21 cellular contexts compared by ENCODE assay signal in genomic region chr6:125245523-125246264, GRCh38. TPM values are rescaled to one million over a fixed set of nuclear protein-coding genes. Genes with fewer than 3 reads are reported as not detected.
DNase-seq lines count a peak whose midpoint lies in the region; ATAC-seq and TF ChIP-seq lines count a peak whose summit lies in the region.
"Had no signal": no experiment of that assay in that cellular context is flagged by ENCODE, and none has a peak within 500 bp of the region (broad histone marks: within the 10 kb centered on the region; RNA-seq: fewer than 3 reads in every experiment).

No MANE protein-coding gene starts in this region.

- no peak for TF ChIP-seq CTCF in chondrocyte (IDR thresholded peaks at IDR 0.05)
- no peak for TF ChIP-seq CTCF in nephron progenitor cell (IDR thresholded peaks at IDR 0.05)

- DNase-seq in ELF-1 (ENCODE audit: low read depth, low spot score) = peak; percentile 80
- peak; percentile 97 for DNase-seq in NCI-H146 treated with DMSO at 0.1 percent for 48 hours (lab: John Stamatoyannopoulos, UW; ENCODE audit: unreplicated experiment)
- no peak for DNase-seq in chondrocyte (ENCODE audit: low spot score)
- DNase-seq in left colon = peak; percentile 48 to 54
- no peak for DNase-seq in nephron progenitor cell
- no peak for DNase-seq in activated CD8-positive, alpha-beta memory T cell treated with anti-CD3 and anti-CD28 coated beads, Interleukin-2, amount 50 U/mL, for 4 hours
- DNase-seq in SHP77 (lab: John Stamatoyannopoulos, UW) = no peak
- DNase-seq: activated CD4-positive, CD25-positive, alpha-beta regulatory T cell treated with anti-CD3 and anti-CD28 coated beads, Interleukin-2, amount 50 U/mL, for 72 hours; activated CD8-positive, alpha-beta T cell treated with anti-CD3 and anti-CD28 coated beads for 36 hours; activated gamma-delta T cell; activated naive CD8-positive, alpha-beta T cell treated with anti-CD3 and anti-CD28 coated beads, Interleukin-2, amount 50 U/mL, for 24 hours; left ventricle myocardium superior; NCI-H1092; NCI-H2107; NCI-H774; substantia nigra; T-cell; uterus had no signal

- H3K27me3 Mint-ChIP-seq in chondrocyte (ENCODE audit: low read depth) (no peaks in the 10 kb centered on the region), nephron progenitor cell (ENCODE audit: low read depth, poor library complexity) (no peaks in the 10 kb centered on the region)
- H3K27me3 Mint-ChIP-seq: progenitor cell of endocrine pancreas had no signal

- H3K9me3 Mint-ChIP-seq in chondrocyte (ENCODE audit: low read depth) = peaks cover 29% of the 10 kb centered on the region
- peaks cover 30% of the 10 kb centered on the region for H3K9me3 Mint-ChIP-seq in nephron progenitor cell

- H3K36me3 Mint-ChIP-seq in chondrocyte (ENCODE audit: low read depth) (peaks cover 21% of the 10 kb centered on the region), nephron progenitor cell (ENCODE audit: low read depth) (peaks cover 36% of the 10 kb centered on the region)

- H3K4me3 Mint-ChIP-seq in chondrocyte (ENCODE audit: unreplicated experiment) (no peak overlapping the region), nephron progenitor cell (no peak overlapping the region)
- H3K4me3 Mint-ChIP-seq: activated CD8-positive, alpha-beta T cell treated with anti-CD3 and anti-CD28 coated beads for 36 hours; activated naive CD8-positive, alpha-beta T cell treated with anti-CD3 and anti-CD28 coated beads, Interleukin-2, amount 50 U/mL, for 24 hours; neural crest cell; T-cell had no signal

- peak overlapping the region; percentile 52 for H3K27ac Mint-ChIP-seq in chondrocyte (ENCODE audit: unreplicated experiment)
- no peak overlapping the region for H3K27ac Mint-ChIP-seq in nephron progenitor cell
- H3K27ac Mint-ChIP-seq: activated CD8-positive, alpha-beta T cell treated with anti-CD3 and anti-CD28 coated beads for 36 hours; activated naive CD8-positive, alpha-beta T cell treated with anti-CD3 and anti-CD28 coated beads, Interleukin-2, amount 50 U/mL, for 24 hours; progenitor cell of endocrine pancreas; T-cell had no signal

- H3K4me1 Mint-ChIP-seq in chondrocyte (ENCODE audit: low read depth) = peaks cover 32% of the 10 kb centered on the region
- no peaks in the 10 kb centered on the region for H3K4me1 Mint-ChIP-seq in nephron progenitor cell
- H3K4me1 Mint-ChIP-seq: activated naive CD8-positive, alpha-beta T cell treated with anti-CD3 and anti-CD28 coated beads, Interleukin-2, amount 50 U/mL, for 24 hours; neural crest cell; T-cell had no signal

- intact Hi-C loops in left colon (cut with DNase I, micrococcal nuclease) = no loop called here

- ATAC-seq in left colon = peak; percentile 91
- no peak for ATAC-seq in GM21737 (IDR thresholded peaks at IDR 0.05; ENCODE audit: unreplicated experiment)
- ATAC-seq: activated CD8-positive, alpha-beta T cell treated with anti-CD3 and anti-CD28 coated beads for 36 hours; activated naive CD8-positive, alpha-beta T cell treated with anti-CD3 and anti-CD28 coated beads, Interleukin-2, amount 50 U/mL, for 24 hours; left ventricle myocardium superior; T-cell had no signal

RNA-seq across cellular contexts. Expression of gene HDDC2, which starts 56.1 kb away (rescaled TPM):
- total RNA-seq in chondrocyte (46.4 to 62.4 TPM (median 49.4 TPM) in 3 replicates), left colon (10 to 100 TPM; 40.7 to 45.6 TPM)

Comparison
In these comparisons a context has a peak if more than half of its experiments do, and no peak if none do; other contexts are left out.
1. DNase-seq: peak in ELF-1 (single experiment), NCI-H146 treated with DMSO at 0.1 percent for 48 hours (single experiment) and left colon (2 of 2); none in chondrocyte (single experiment), nephron progenitor cell (single experiment), activated CD8-positive, alpha-beta memory T cell treated with anti-CD3 and anti-CD28 coated beads, Interleukin-2, amount 50 U/mL, for 4 hours (single experiment) and SHP77 (0 of 2).